ENCODE assay signal across 25 cellular contexts in genomic region chr1:40053138-40053887, GRCh38. TPM values are rescaled to one million over a fixed set of nuclear protein-coding genes. Genes with fewer than 3 reads are reported as not detected.
DNase-seq lines count a peak whose midpoint lies in the region; ATAC-seq and TF ChIP-seq lines count a peak whose summit lies in the region.
"Had no signal": no experiment of that assay in that cellular context is flagged by ENCODE, and none has a peak within 500 bp of the region (broad histone marks: within the 10 kb centered on the region; RNA-seq: fewer than 3 reads in every experiment).

No MANE protein-coding gene starts in this region.

- H3K27ac Mint-ChIP-seq in stimulated activated naive B cell treated with anti-CD40 and anti-IgM and Interleukin-4, amounts not matched to agents 10 μg/mL and 1 μg/mL and 100 μg/mL, for 72 hours: peak overlapping the region; percentile 31
- H3K27ac Mint-ChIP-seq: nephron had no signal

- H3K4me3 ChIP-seq in mucosa of descending colon: no peak overlapping the region
- H3K4me3 ChIP-seq: GM12878, lower lobe of right lung, upper lobe of right lung had no signal

- peak; percentile 40 for ATAC-seq in left ventricle myocardium superior
- ATAC-seq in foreskin keratinocyte: peak; percentile 86
- ATAC-seq in stimulated activated naive B cell treated with anti-CD40 and anti-IgM and Interleukin-4, amounts not matched to agents 10 μg/mL and 1 μg/mL and 100 μg/mL, for 72 hours (replicated peaks): no peak
- ATAC-seq in mucosa of descending colon: no peak
- ATAC-seq in GM19324 (IDR thresholded peaks at IDR 0.05; ENCODE audit: low FRiP score, unreplicated experiment): no peak
- ATAC-seq: GM12878, lower lobe of right lung, upper lobe of right lung had no signal

- TF ChIP-seq CTCF in foreskin keratinocyte (conservative IDR thresholded peaks at IDR 0.05): no peak
- TF ChIP-seq CTCF in mucosa of descending colon (IDR thresholded peaks at IDR 0.05): no peak

- no peaks in the 10 kb centered on the region for H3K36me3 ChIP-seq in mucosa of descending colon (ENCODE audit: low read depth)

- no peaks in the 10 kb centered on the region for H3K9me3 Mint-ChIP-seq in stimulated activated naive B cell treated with anti-CD40 and anti-IgM and Interleukin-4, amounts not matched to agents 10 μg/mL and 1 μg/mL and 100 μg/mL, for 72 hours
- H3K9me3 Mint-ChIP-seq: nephron had no signal

- peaks cover 39 to 59% of the 10 kb centered on the region in 2 donors for H3K36me3 Mint-ChIP-seq in stimulated activated naive B cell treated with anti-CD40 and anti-IgM and Interleukin-4, amounts not matched to agents 10 μg/mL and 1 μg/mL and 100 μg/mL, for 72 hours

- H3K27me3 Mint-ChIP-seq in stimulated activated naive B cell treated with anti-CD40 and anti-IgM and Interleukin-4, amounts not matched to agents 10 μg/mL and 1 μg/mL and 100 μg/mL, for 72 hours: no peaks in the 10 kb centered on the region

- no peak overlapping the region for H3K4me3 Mint-ChIP-seq in stimulated activated naive B cell treated with anti-CD40 and anti-IgM and Interleukin-4, amounts not matched to agents 10 μg/mL and 1 μg/mL and 100 μg/mL, for 72 hours
- H3K4me3 Mint-ChIP-seq: nephron had no signal

- H3K27me3 ChIP-seq in foreskin keratinocyte: no peaks in the 10 kb centered on the region
- H3K27me3 ChIP-seq: upper lobe of right lung had no signal

- peaks cover 56 to 92% of the 10 kb centered on the region in 2 donors for H3K4me1 Mint-ChIP-seq in stimulated activated naive B cell treated with anti-CD40 and anti-IgM and Interleukin-4, amounts not matched to agents 10 μg/mL and 1 μg/mL and 100 μg/mL, for 72 hours
- H3K4me1 Mint-ChIP-seq: nephron had no signal

- DNase-seq in DMS 273 (lab: John Stamatoyannopoulos, UW; ENCODE audit: unreplicated experiment) (peak; percentile 89), DMS 273 treated with DMSO at 0.1 percent for 48 hours (lab: John Stamatoyannopoulos, UW) (no peak), left ventricle myocardium superior (no peak), cardiac septum (ENCODE audit: low spot score) (no peak), foreskin keratinocyte (peak; percentile 42 to 69), mucosa of descending colon (no peak)
- DNase-seq in stimulated activated naive B cell treated with anti-CD40 and anti-IgM and Interleukin-4, amounts not matched to agents 10 μg/mL and 1 μg/mL and 100 μg/mL, for 72 hours: no peak
- DNase-seq: activated effector memory CD4-positive, alpha-beta T cell treated with Interleukin-2 at 50 U/mL for 16 hours; anterior cingulate cortex; effector CD8-positive, alpha-beta T cell; GF-D8; Karpas-422; lower lobe of right lung; NCI-H1092; NCI-H2081 treated with DMSO at 0.1 percent for 48 hours; NCI-H524; SHP77 treated with DMSO at 0.1 percent for 48 hours; small intestine; stimulated activated CD4-positive, alpha-beta T cell treated with anti-CD3 and anti-CD28 coated beads, Interleukin-2, amount 100 ng/mL, for 48 hours; T-helper 1 cell; upper lobe of right lung had no signal

- intact Hi-C loops in left ventricle myocardium superior (cut with micrococcal nuclease) (no loop called here), cardiac septum (cut with DNase I) (no loop called here), mucosa of descending colon (cut with DNase I, micrococcal nuclease) (no loop called here)

- H3K4me1 ChIP-seq in foreskin keratinocyte (peaks cover 41% of the 10 kb centered on the region), mucosa of descending colon (ENCODE audit: low read depth) (peaks cover 32% of the 10 kb centered on the region)

- no peak overlapping the region for H3K27ac ChIP-seq in foreskin keratinocyte
- H3K27ac ChIP-seq: 22Rv1, lower lobe of right lung, upper lobe of right lung had no signal

- no peaks in the 10 kb centered on the region for H3K9me3 ChIP-seq in mucosa of descending colon
- H3K9me3 ChIP-seq: lower lobe of right lung, upper lobe of right lung had no signal

RNA-seq across cellular contexts. Expression of gene CAP1, which starts 12.8 kb away (rescaled TPM):
- total RNA-seq in left ventricle myocardium superior: 69.1 TPM
- total RNA-seq in cardiac septum: 82.8 TPM
- 787 and 894 TPM in 2 replicates for total RNA-seq in foreskin keratinocyte
- 440 and 451 TPM in 2 replicates for polyA plus RNA-seq in foreskin keratinocyte
- 100 to 1,000 TPM; 357 to 488 (median 444) TPM for total RNA-seq in mucosa of descending colon

RNA-seq across cellular contexts. Expression of gene PPT1, which starts 43.7 kb away (rescaled TPM):
- total RNA-seq in left ventricle myocardium superior (38.9 TPM), cardiac septum (31.1 TPM), foreskin keratinocyte (72.9 and 83.5 TPM in 2 replicates), mucosa of descending colon (10 to 100 TPM; 16.7 to 63.1 (median 39.1) TPM)
- polyA plus RNA-seq in foreskin keratinocyte: 57.6 and 59.6 TPM in 2 replicates

Comparison
In these comparisons a context has a peak if more than half of its experiments do, and no peak if none do; other contexts are left out.
1. DNase-seq: peak in DMS 273 (single experiment) and foreskin keratinocyte (2 of 2); none in DMS 273 treated with DMSO at 0.1 percent for 48 hours (single experiment), left ventricle myocardium superior (single experiment), cardiac septum (single experiment), stimulated activated naive B cell treated with anti-CD40 and anti-IgM and Interleukin-4, amounts not matched to agents 10 μg/mL and 1 μg/mL and 100 μg/mL, for 72 hours (single experiment) and mucosa of descending colon (0 of 3).
2. ATAC-seq: peak in left ventricle myocardium superior (single experiment) and foreskin keratinocyte (single experiment); none in stimulated activated naive B cell treated with anti-CD40 and anti-IgM and Interleukin-4, amounts not matched to agents 10 μg/mL and 1 μg/mL and 100 μg/mL, for 72 hours (0 of 2), mucosa of descending colon (single experiment) and GM19324 (single experiment).